15 cellular contexts compared by ENCODE assay signal in genomic region chr15:70792171-70792573, GRCh38. TPM values are rescaled to one million over a fixed set of nuclear protein-coding genes. Genes with fewer than 3 reads are reported as not detected.
A peak's percentile ranks its signal among the peaks of the same experiment; 100 is the strongest.
DNase-seq lines count a peak whose midpoint lies in the region; ATAC-seq and TF ChIP-seq lines count a peak whose summit lies in the region.
"Had no signal": no experiment of that assay in that cellular context is flagged by ENCODE, and none has a peak within 500 bp of the region (broad histone marks: within the 10 kb centered on the region; RNA-seq: fewer than 3 reads in every experiment).

No MANE protein-coding gene starts in this region.

- H3K9ac ChIP-seq in mammary epithelial cell (ENCODE audit: insufficient read depth, low read length), result no peak overlapping the region

- H3K79me2 ChIP-seq in mammary epithelial cell (ENCODE audit: insufficient read depth, low read length), result peaks cover 5% of the 10 kb centered on the region

- peak overlapping the region; percentile 68 for H3K27ac Mint-ChIP-seq in Caco-2 (ENCODE audit: unreplicated experiment)
- H3K27ac Mint-ChIP-seq: progenitor cell of endocrine pancreas; stimulated activated effector memory CD8-positive, alpha-beta T cell treated with anti-CD3 and anti-CD28 coated beads, Interleukin-12 subunit alpha, Interleukin-12 subunit beta, amount 100 ng/mL, for 72 hours had no signal

- WGBS in mammary epithelial cell (ENCODE audit: low coverage, missing lambda C conversion rate), result 50% methylated on average over 2 of the region's 2 CpGs

- H3K4me2 ChIP-seq in mammary epithelial cell (ENCODE audit: insufficient read depth, low read depth, low read length), result no peak overlapping the region

- intact Hi-C loops in Caco-2 (cut with micrococcal nuclease; ENCODE audit: unreplicated experiment), result no loop called here
- intact Hi-C loops in mammary epithelial cell (cut with micrococcal nuclease), result no loop called here
- intact Hi-C loops in left colon (cut with DNase I, micrococcal nuclease), result no loop called here

- no peak overlapping the region for H3K27ac ChIP-seq in mammary epithelial cell (ENCODE audit: insufficient read depth, low read depth, low read length)

- BruUV-seq in Caco-2 (replicated peaks; lab: Mats Ljungman, UMichigan) (no TSS peak), mammary epithelial cell (replicated peaks; lab: Mats Ljungman, UMichigan) (no TSS peak)

- in situ Hi-C loops in mammary epithelial cell (cut with MboI; ENCODE audit: low sequenced_read_pairs in 2 of 2), result no loop called here

- CTCF ChIA-PET in Caco-2 (lab: Charles Lee) (no interaction called here), mammary epithelial cell (lab: Charles Lee; ENCODE audit: low non-redundant PET) (no interaction called here)

- H2AFZ ChIP-seq in mammary epithelial cell (ENCODE audit: low read depth, low read length), result no peak overlapping the region

- H3K4me1 Mint-ChIP-seq in Caco-2 (ENCODE audit: low read depth, unreplicated experiment), result peaks cover 20% of the 10 kb centered on the region
- H3K4me1 Mint-ChIP-seq: stimulated activated effector memory CD8-positive, alpha-beta T cell treated with anti-CD3 and anti-CD28 coated beads, Interleukin-12 subunit alpha, Interleukin-12 subunit beta, amount 100 ng/mL, for 72 hours had no signal

- dilution Hi-C loops in mammary epithelial cell (cut with HindIII; ENCODE audit: low sequenced_read_pairs), result no loop called here

- no peaks in the 10 kb centered on the region for H3K27me3 Mint-ChIP-seq in Caco-2 (ENCODE audit: insufficient read depth, unreplicated experiment)

- no peak overlapping the region for H3K4me3 Mint-ChIP-seq in Caco-2 (ENCODE audit: unreplicated experiment)
- H3K4me3 Mint-ChIP-seq: stimulated activated effector memory CD8-positive, alpha-beta T cell treated with anti-CD3 and anti-CD28 coated beads, Interleukin-12 subunit alpha, Interleukin-12 subunit beta, amount 100 ng/mL, for 72 hours had no signal

- no peaks in the 10 kb centered on the region for H3K36me3 ChIP-seq in Caco-2 (ENCODE audit: control insufficient read depth, insufficient read depth, low read length)
- H3K36me3 ChIP-seq in mammary epithelial cell (ENCODE audit: insufficient read depth, low read length), result no peaks in the 10 kb centered on the region

- peak; percentile 47 for ATAC-seq in left colon
- ATAC-seq in HG03025 (IDR thresholded peaks at IDR 0.05; ENCODE audit: low FRiP score, unreplicated experiment), result no peak
- ATAC-seq in HG02970 (IDR thresholded peaks at IDR 0.05; ENCODE audit: low FRiP score, unreplicated experiment), result no peak
- ATAC-seq in HG03039 (IDR thresholded peaks at IDR 0.05; ENCODE audit: unreplicated experiment), result no peak
- ATAC-seq: stimulated activated effector memory CD8-positive, alpha-beta T cell treated with anti-CD3 and anti-CD28 coated beads, Interleukin-12 subunit alpha, Interleukin-12 subunit beta, amount 100 ng/mL, for 72 hours had no signal

- TF ChIP-seq CTCF in Caco-2 (IDR thresholded peaks at IDR 0.05; ENCODE audit: insufficient read depth in 1 of 2, low read depth in 1 of 2, low read length in 1 of 2, severe bottlenecking in 1 of 2, unreplicated experiment in 1 of 2), result no peak
- TF ChIP-seq CTCF in mammary epithelial cell (conservative IDR thresholded peaks at IDR 0.05 in 1 of 2, IDR thresholded peaks at IDR 0.05 in 1 of 2; ENCODE audit: extremely low read depth in 1 of 2, insufficient read depth in 1 of 2, low read depth in 1 of 2, low read length in 2 of 2), result no peak

- H3K4me3 ChIP-seq in Caco-2 (ENCODE audit: low read depth, low read length) (no peak overlapping the region), mammary epithelial cell (replicated peaks in 1 of 3; ENCODE audit: insufficient read depth in 1 of 3, low read depth in 2 of 3, low read length in 3 of 3) (no peak overlapping the region)

- peaks cover 7% of the 10 kb centered on the region for H3K36me3 Mint-ChIP-seq in Caco-2 (ENCODE audit: insufficient read depth, unreplicated experiment)
- H3K36me3 Mint-ChIP-seq: stimulated activated effector memory CD8-positive, alpha-beta T cell treated with anti-CD3 and anti-CD28 coated beads, Interleukin-12 subunit alpha, Interleukin-12 subunit beta, amount 100 ng/mL, for 72 hours had no signal

- no peaks in the 10 kb centered on the region for H3K27me3 ChIP-seq in Caco-2 (replicated peaks; ENCODE audit: control insufficient read depth, insufficient read depth, low read length)
- H3K27me3 ChIP-seq in mammary epithelial cell (ENCODE audit: insufficient read depth, low read length), result no peaks in the 10 kb centered on the region

- no peaks in the 10 kb centered on the region for H4K20me1 ChIP-seq in mammary epithelial cell (ENCODE audit: insufficient read depth, low read length)

- DNase-seq in Caco-2 (no peak), NCI-H226 (peak; percentile 55), mammary epithelial cell (peak; percentile 50), left colon (no peak), NOMO-1 treated with dmso at 0.1 percent for 144 hours (lab: John Stamatoyannopoulos, UW; ENCODE audit: unreplicated experiment) (no peak)
- DNase-seq: activated T-cell treated with anti-CD3 and anti-CD28 coated beads, Interleukin-2, amount 50 U/mL, for 1 hour; anterior cingulate cortex; C1 segment of cervical spinal cord; NCI-H1436; NCI-H526 had no signal

- H3K4me1 ChIP-seq in Caco-2 (peaks cover 63% of the 10 kb centered on the region), mammary epithelial cell (ENCODE audit: insufficient read depth, low read length) (peaks cover 30% of the 10 kb centered on the region)

- no peaks in the 10 kb centered on the region for H3K9me3 Mint-ChIP-seq in Caco-2 (ENCODE audit: unreplicated experiment)
- H3K9me3 Mint-ChIP-seq: stimulated activated effector memory CD8-positive, alpha-beta T cell treated with anti-CD3 and anti-CD28 coated beads, Interleukin-12 subunit alpha, Interleukin-12 subunit beta, amount 100 ng/mL, for 72 hours had no signal

- POLR2A ChIA-PET in Caco-2 (lab: Charles Lee), result no interaction called here

- no peaks in the 10 kb centered on the region for H3K9me3 ChIP-seq in Caco-2
- H3K9me3 ChIP-seq in mammary epithelial cell (replicated peaks; ENCODE audit: insufficient read depth, low read length), result no peaks in the 10 kb centered on the region

RNA-seq across cellular contexts. Expression of gene UACA, which starts 28.8 kb away (rescaled TPM):
- total RNA-seq in Caco-2 (2022) (120 and 141 TPM in 2 replicates), mammary epithelial cell (10 to 100 TPM; 19.2 to 39.6 TPM), left colon (10 to 100 TPM; 61.1 to 77.1 TPM)
- 19.0 TPM for polyA plus RNA-seq in mammary epithelial cell
- polyA minus RNA-seq in mammary epithelial cell, result 81.9 TPM

Comparison
In these comparisons a context has a peak if more than half of its experiments do, and no peak if none do; other contexts are left out.
1. DNase-seq: peak in NCI-H226 (single experiment) and mammary epithelial cell (single experiment); none in Caco-2 (0 of 2), left colon (0 of 2) and NOMO-1 treated with dmso at 0.1 percent for 144 hours (single experiment).